In the genomic region with DNA sequence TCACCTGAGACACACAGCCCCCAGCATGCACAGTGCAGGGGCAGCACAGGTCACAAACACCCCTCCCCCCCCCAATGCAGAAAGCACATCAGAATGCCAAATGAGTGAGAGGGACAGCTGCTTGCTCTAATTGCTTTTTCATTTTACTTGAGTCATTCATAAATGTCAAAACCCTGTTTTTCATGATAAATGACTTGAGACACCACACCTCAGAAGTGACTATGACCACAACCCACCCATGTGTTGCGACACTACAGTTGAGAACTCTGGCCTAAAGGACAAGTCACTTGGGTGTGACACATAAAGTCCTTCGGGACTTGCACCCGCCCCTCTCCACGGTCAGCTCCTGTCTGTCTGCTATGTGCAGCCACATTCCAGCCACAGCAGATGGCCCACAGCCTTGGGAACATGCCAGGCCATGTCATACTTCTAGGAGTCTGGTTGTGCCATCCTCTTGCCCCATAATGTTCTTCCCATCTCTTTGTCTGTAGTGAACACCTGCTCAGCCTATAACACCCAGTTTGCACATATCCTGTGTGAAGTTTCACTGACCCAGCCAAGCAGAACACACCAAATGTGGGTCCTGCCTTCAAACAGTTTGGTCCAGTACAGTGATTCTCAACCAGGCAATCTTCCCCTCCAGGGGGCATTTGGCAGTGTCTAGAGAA, we compare ENCODE assay signal across 8 cellular contexts. TPM values are rescaled to one million over a fixed set of nuclear protein-coding genes. Genes with fewer than 3 reads are reported as not detected.
A peak's percentile ranks its signal among the peaks of the same experiment; 100 is the strongest.
DNase-seq lines count a peak whose midpoint lies in the region; ATAC-seq and TF ChIP-seq lines count a peak whose summit lies in the region.

No MANE protein-coding gene starts in this region.

- H3K27ac Mint-ChIP-seq in activated CD4-positive, alpha-beta T cell treated with anti-CD3 and anti-CD28 coated beads for 36 hours, result no peak overlapping the region
- H3K27ac Mint-ChIP-seq in activated CD4-positive, alpha-beta T cell treated with anti-CD3 and anti-CD28 coated beads, Interleukin-2, amount 10 ng/mL, durations not matched to agents 24 days and 14 days, result no peak overlapping the region
- peak overlapping the region; percentile 73 for H3K27ac Mint-ChIP-seq in activated B cell treated with CpG ODN at 0.5 μM for 24 hours

- no peak overlapping the region for H2AFZ ChIP-seq in Karpas-422 (ENCODE audit: low read length)

- H3K4me1 Mint-ChIP-seq in activated CD4-positive, alpha-beta T cell treated with anti-CD3 and anti-CD28 coated beads for 36 hours, result no peaks in the 10 kb centered on the region
- peaks cover 3% of the 10 kb centered on the region for H3K4me1 Mint-ChIP-seq in activated CD4-positive, alpha-beta T cell treated with anti-CD3 and anti-CD28 coated beads, Interleukin-2, amount 10 ng/mL, durations not matched to agents 24 days and 14 days
- H3K4me1 Mint-ChIP-seq in activated B cell treated with CpG ODN at 0.5 μM for 24 hours, result peaks cover 34% of the 10 kb centered on the region

- H3K4me3 ChIP-seq in HFF-Myc (replicated peaks; ENCODE audit: low read depth, low read length), result no peak overlapping the region
- H3K4me3 ChIP-seq in Karpas-422 (ENCODE audit: low read length), result peak overlapping the region; percentile 24
- H3K4me3 ChIP-seq in aorta (ENCODE audit: low read length in 2 of 2), result no peak overlapping the region

- H3K9ac ChIP-seq in Karpas-422 (ENCODE audit: low read length), result peak overlapping the region; percentile 44

- DNase-seq in activated CD4-positive, alpha-beta T cell treated with anti-CD3 and anti-CD28 coated beads for 36 hours, result peak; percentile 14
- DNase-seq in activated CD4-positive, alpha-beta T cell treated with anti-CD3 and anti-CD28 coated beads, Interleukin-2, amount 10 ng/mL, durations not matched to agents 24 days and 14 days, result no peak
- peak; percentile 14 for DNase-seq in HFF-Myc (ENCODE audit: extremely low read depth, low read depth)
- peak; percentile 72 for DNase-seq in Karpas-422
- DNase-seq in activated B cell treated with CpG ODN at 0.5 μM for 24 hours, result peak; percentile 22
- peak; percentile 54 for DNase-seq in left lobe of liver (ENCODE audit: low spot score)
- no peak for DNase-seq in aorta
- DNase-seq in stimulated activated CD4-positive, alpha-beta T cell treated with anti-CD3 and anti-CD28 coated beads, Interleukin-4, amount 100 ng/mL, for 24 hours, result no peak

- H3K9me3 ChIP-seq in Karpas-422 (ENCODE audit: low read length) (no peaks in the 10 kb centered on the region), aorta (ENCODE audit: control insufficient read depth, low read length) (no peaks in the 10 kb centered on the region)

- POLR2A ChIA-PET in activated CD4-positive, alpha-beta T cell treated with anti-CD3 and anti-CD28 coated beads for 36 hours (lab: Charles Lee), result no interaction called here
- POLR2A ChIA-PET in activated B cell treated with CpG ODN at 0.5 μM for 24 hours (lab: Charles Lee), result interaction anchor here (1.1 to 1.4 kb wide), 3 partner anchors 9 to 490 kb away, joined by 3 to 4 read pairs (median 3); partner anchors contain the start of gene RBBP8

- H3K36me3 ChIP-seq in Karpas-422 (ENCODE audit: insufficient read depth, low read length) (no peaks in the 10 kb centered on the region), aorta (ENCODE audit: control insufficient read depth in 1 of 2, insufficient read depth in 2 of 2, low read length in 1 of 2) (no peaks in the 10 kb centered on the region)

- no peaks in the 10 kb centered on the region for H4K20me1 ChIP-seq in Karpas-422 (ENCODE audit: insufficient read depth, low read depth, low read length)

- no peaks in the 10 kb centered on the region for H3K27me3 Mint-ChIP-seq in activated CD4-positive, alpha-beta T cell treated with anti-CD3 and anti-CD28 coated beads for 36 hours
- no peaks in the 10 kb centered on the region for H3K27me3 Mint-ChIP-seq in activated CD4-positive, alpha-beta T cell treated with anti-CD3 and anti-CD28 coated beads, Interleukin-2, amount 10 ng/mL, durations not matched to agents 24 days and 14 days
- no peaks in the 10 kb centered on the region for H3K27me3 Mint-ChIP-seq in activated B cell treated with CpG ODN at 0.5 μM for 24 hours

- H3K4me1 ChIP-seq in Karpas-422 (ENCODE audit: low read length), result peaks cover 23% of the 10 kb centered on the region
- H3K4me1 ChIP-seq in aorta (ENCODE audit: control insufficient read depth in 1 of 2, insufficient read depth in 2 of 2, low read length in 2 of 2), result no peaks in the 10 kb centered on the region

- H3K79me2 ChIP-seq in Karpas-422 (ENCODE audit: low read length), result peaks cover 7% of the 10 kb centered on the region

- intact Hi-C loops in activated CD4-positive, alpha-beta T cell treated with anti-CD3 and anti-CD28 coated beads for 36 hours (cut with DNase I, micrococcal nuclease), result no loop called here
- intact Hi-C loops in activated CD4-positive, alpha-beta T cell treated with anti-CD3 and anti-CD28 coated beads, Interleukin-2, amount 10 ng/mL, durations not matched to agents 24 days and 14 days (cut with micrococcal nuclease), result no loop called here
- intact Hi-C loops in activated B cell treated with CpG ODN at 0.5 μM for 24 hours (cut with micrococcal nuclease), result loop anchor here (1.0 to 2.0 kb wide), 2 partner anchors 14 to 80 kb away; partner anchors contain the start of gene RMC1
- intact Hi-C loops in aorta (cut with DNase I), result no loop called here

- CTCF ChIA-PET in activated CD4-positive, alpha-beta T cell treated with anti-CD3 and anti-CD28 coated beads for 36 hours (lab: Charles Lee), result interaction anchor here (1.7 kb wide), 1 partner anchor 11 kb away, joined by 4 read pairs; no protein-coding TSS in a partner anchor
- CTCF ChIA-PET in activated B cell treated with CpG ODN at 0.5 μM for 24 hours (lab: Charles Lee), result interaction anchor here (0.7 to 0.8 kb wide), 3 partner anchors 76 to 154 kb away, joined by 3 read pairs; no protein-coding TSS in a partner anchor

- TF ChIP-seq CTCF in HFF-Myc (IDR thresholded peaks at IDR 0.05; ENCODE audit: low read depth, low read length, missing control alignments) (no peak), activated B cell treated with CpG ODN at 0.5 μM for 24 hours (IDR thresholded peaks at IDR 0.05) (no peak)

- H3K27me3 ChIP-seq in Karpas-422 (ENCODE audit: low read length) (no peaks in the 10 kb centered on the region), aorta (ENCODE audit: control insufficient read depth in 1 of 2, insufficient read depth in 2 of 2, low read length in 1 of 2) (no peaks in the 10 kb centered on the region)

- H3K9me2 ChIP-seq in Karpas-422 (replicated peaks; ENCODE audit: insufficient read depth, low read length), result no peaks in the 10 kb centered on the region

- peaks cover 4% of the 10 kb centered on the region for H3K36me3 Mint-ChIP-seq in activated CD4-positive, alpha-beta T cell treated with anti-CD3 and anti-CD28 coated beads for 36 hours (ENCODE audit: low read depth)
- peaks cover 4% of the 10 kb centered on the region for H3K36me3 Mint-ChIP-seq in activated CD4-positive, alpha-beta T cell treated with anti-CD3 and anti-CD28 coated beads, Interleukin-2, amount 10 ng/mL, durations not matched to agents 24 days and 14 days (ENCODE audit: low read depth)
- H3K36me3 Mint-ChIP-seq in activated B cell treated with CpG ODN at 0.5 μM for 24 hours (ENCODE audit: low read depth), result no peaks in the 10 kb centered on the region

- H3K9me3 Mint-ChIP-seq in activated CD4-positive, alpha-beta T cell treated with anti-CD3 and anti-CD28 coated beads for 36 hours (ENCODE audit: low read depth), result no peaks in the 10 kb centered on the region
- peaks cover 4% of the 10 kb centered on the region for H3K9me3 Mint-ChIP-seq in activated CD4-positive, alpha-beta T cell treated with anti-CD3 and anti-CD28 coated beads, Interleukin-2, amount 10 ng/mL, durations not matched to agents 24 days and 14 days
- H3K9me3 Mint-ChIP-seq in activated B cell treated with CpG ODN at 0.5 μM for 24 hours, result no peaks in the 10 kb centered on the region

- ATAC-seq in activated CD4-positive, alpha-beta T cell treated with anti-CD3 and anti-CD28 coated beads for 36 hours, result peak; percentile 23
- ATAC-seq in activated B cell treated with CpG ODN at 0.5 μM for 24 hours (ENCODE audit: low read depth) (peak; percentile 82), left lobe of liver (no peak), aorta (ENCODE audit: low FRiP score) (no peak)

- no peak overlapping the region for H3K4me3 Mint-ChIP-seq in activated CD4-positive, alpha-beta T cell treated with anti-CD3 and anti-CD28 coated beads for 36 hours
- no peak overlapping the region for H3K4me3 Mint-ChIP-seq in activated CD4-positive, alpha-beta T cell treated with anti-CD3 and anti-CD28 coated beads, Interleukin-2, amount 10 ng/mL, durations not matched to agents 24 days and 14 days
- peak overlapping the region; percentile 25 for H3K4me3 Mint-ChIP-seq in activated B cell treated with CpG ODN at 0.5 μM for 24 hours

- WGBS in aorta, 2 donors, result 80 to 87% methylated on average over 4 of the region's 4 CpGs

- H3K27ac ChIP-seq in Karpas-422 (ENCODE audit: low read length) (peak overlapping the region; percentile 84), aorta (ENCODE audit: low read depth in 1 of 2, low read length in 2 of 2) (no peak overlapping the region)

- peak overlapping the region; percentile 66 for H3K4me2 ChIP-seq in Karpas-422 (ENCODE audit: low read depth, low read length, poor library complexity, severe bottlenecking)

RNA-seq across cellular contexts. Expression of gene RIOK3, which starts 30.2 kb away (rescaled TPM):
- 10 to 100 TPM; 71.1 to 71.2 TPM for total RNA-seq in activated CD4-positive, alpha-beta T cell treated with anti-CD3 and anti-CD28 coated beads for 36 hours
- 46.7 and 53.3 TPM in 2 replicates for total RNA-seq in activated CD4-positive, alpha-beta T cell treated with anti-CD3 and anti-CD28 coated beads, Interleukin-2, amount 10 ng/mL, durations not matched to agents 24 days and 14 days
- 25.1 and 31.1 TPM in 2 replicates for total RNA-seq in Karpas-422 (2014; rRNA removed; shearing (Covaris generic); ENCODE audit: low replicate concordance)
- total RNA-seq in activated B cell treated with CpG ODN at 0.5 μM for 24 hours (90.4 and 92.4 TPM in 2 replicates), left lobe of liver (41.0 TPM), aorta (10 to 100 TPM; 55.3 to 63.4 TPM)
- 10 to 100 TPM; 43.0 to 66.5 TPM for polyA plus RNA-seq in aorta

Comparison
In these comparisons a context has a peak if more than half of its experiments do, and no peak if none do; other contexts are left out.
1. DNase-seq: peak in activated CD4-positive, alpha-beta T cell treated with anti-CD3 and anti-CD28 coated beads for 36 hours (single experiment), HFF-Myc (single experiment), Karpas-422 (single experiment), activated B cell treated with CpG ODN at 0.5 μM for 24 hours (single experiment) and left lobe of liver (single experiment); none in activated CD4-positive, alpha-beta T cell treated with anti-CD3 and anti-CD28 coated beads, Interleukin-2, amount 10 ng/mL, durations not matched to agents 24 days and 14 days (single experiment), aorta (0 of 2) and stimulated activated CD4-positive, alpha-beta T cell treated with anti-CD3 and anti-CD28 coated beads, Interleukin-4, amount 100 ng/mL, for 24 hours (single experiment).
2. ATAC-seq: peak in activated CD4-positive, alpha-beta T cell treated with anti-CD3 and anti-CD28 coated beads for 36 hours (single experiment) and activated B cell treated with CpG ODN at 0.5 μM for 24 hours (single experiment); none in left lobe of liver (single experiment) and aorta (single experiment).